ENCODE assay signal across 10 cellular contexts in genomic region chr9:34651286-34651685, GRCh38. TPM values are rescaled to one million over a fixed set of nuclear protein-coding genes. Genes with fewer than 3 reads are reported as not detected.
DNase-seq lines count a peak whose midpoint lies in the region; ATAC-seq and TF ChIP-seq lines count a peak whose summit lies in the region.
"Had no signal": no experiment of that assay in that cellular context is flagged by ENCODE, and none has a peak within 500 bp of the region (broad histone marks: within the 10 kb centered on the region; RNA-seq: fewer than 3 reads in every experiment).

No MANE protein-coding gene starts in this region.

- peak overlapping the region; percentile 29 to 52 for H3K4me3 ChIP-seq in right atrium auricular region
- no peak overlapping the region for H3K4me3 ChIP-seq in esophagus (ENCODE audit: low read depth in 1 of 2, low read length in 2 of 2)
- no peak overlapping the region for H3K4me3 ChIP-seq in naive thymus-derived CD4-positive, alpha-beta T cell (ENCODE audit: low read length)
- H3K4me3 ChIP-seq: BLaER1 had no signal

- WGBS in esophagus, 2 donors, result 34 to 52% methylated on average over 4 of the region's 4 CpGs

- POLR2A ChIA-PET in naive thymus-derived CD4-positive, alpha-beta T cell (lab: Charles Lee), result interaction anchor here (2.3 to 5.9 kb wide), 2 partner anchors 11 to 13 kb away, joined by 11 to 79 read pairs; partner anchors contain the start of genes CCL27 and SIGMAR1

- peaks cover 38 to 67% (median 53%) of the 10 kb centered on the region in 7 donors for H3K4me1 Mint-ChIP-seq in naive thymus-derived CD4-positive, alpha-beta T cell

- peak overlapping the region in 6 of 9 donors; percentile 6 to 85 (median 74) for H3K27ac Mint-ChIP-seq in naive thymus-derived CD4-positive, alpha-beta T cell

- TF ChIP-seq CTCF in right atrium auricular region (IDR thresholded peaks at IDR 0.05), result no peak

- peaks cover 6 to 27% (median 9%) of the 10 kb centered on the region in 5 donors for H3K36me3 Mint-ChIP-seq in naive thymus-derived CD4-positive, alpha-beta T cell

- H3K27ac ChIP-seq in right atrium auricular region (peak overlapping the region; percentile 85 to 93), esophagus (ENCODE audit: low read depth in 2 of 2, low read length in 1 of 2) (peak overlapping the region; percentile 74 to 81)
- no peak overlapping the region for H3K27ac ChIP-seq in naive thymus-derived CD4-positive, alpha-beta T cell (ENCODE audit: low read depth, low read length)
- H3K27ac ChIP-seq: BLaER1 had no signal

- intact Hi-C loops in Right ventricle myocardium superior (cut with DNase I), result no loop called here
- intact Hi-C loops in naive thymus-derived CD4-positive, alpha-beta T cell (cut with micrococcal nuclease), result no loop called here

- no peak overlapping the region for H3K4me3 Mint-ChIP-seq in naive thymus-derived CD4-positive, alpha-beta T cell
- H3K4me3 Mint-ChIP-seq: activated T-cell treated with anti-CD3 and anti-CD28 coated beads, Interleukin-2, amount 50 U/mL, for 4 hours had no signal

- H3K4me1 ChIP-seq in right atrium auricular region, result peaks cover 0 to 78% of the 10 kb centered on the region in 2 donors
- H3K4me1 ChIP-seq in esophagus (ENCODE audit: control insufficient read depth in 2 of 2, insufficient read depth in 2 of 2, low read length in 1 of 2), result peaks cover 10 to 38% of the 10 kb centered on the region in 2 donors
- H3K4me1 ChIP-seq in naive thymus-derived CD4-positive, alpha-beta T cell (ENCODE audit: control insufficient read depth in 2 of 2, insufficient read depth in 2 of 2, low read length in 2 of 2), result peaks cover 19 to 33% of the 10 kb centered on the region in 2 donors

- H3K36me3 ChIP-seq in right atrium auricular region (peaks cover 20% of the 10 kb centered on the region), esophagus (ENCODE audit: control insufficient read depth in 2 of 2, insufficient read depth in 2 of 2, low read length in 1 of 2) (peaks cover 0 to 16% of the 10 kb centered on the region in 2 donors)
- H3K36me3 ChIP-seq in naive thymus-derived CD4-positive, alpha-beta T cell (ENCODE audit: control insufficient read depth in 2 of 3, insufficient read depth in 3 of 3, low read length in 3 of 3), result peaks cover 13 to 42% (median 15%) of the 10 kb centered on the region in 3 experiments

- CTCF ChIA-PET in naive thymus-derived CD4-positive, alpha-beta T cell (lab: Charles Lee), result interaction anchor here (1.7 to 7.2 kb wide), 2 partner anchors 12 to 17 kb away, joined by 3 to 50 read pairs; partner anchors contain the start of gene CCL27

- no peak for DNase-seq in right atrium auricular region (ENCODE audit: low spot score)
- no peak for DNase-seq in Right ventricle myocardium superior
- no peak for DNase-seq in naive thymus-derived CD4-positive, alpha-beta T cell
- DNase-seq in HUDEP-2 (lab: John Stamatoyannopoulos, UW; ENCODE audit: unreplicated experiment in 76 of 76), result no peak
- no peak for DNase-seq in NAMALWA (ENCODE audit: low spot score)
- no peak for DNase-seq in DMS53 (lab: John Stamatoyannopoulos, UW)
- DNase-seq in activated CD4-positive, alpha-beta T cell treated with anti-CD3 and anti-CD28 coated beads for 48 hours, result no peak

- H3K27me3 ChIP-seq in right atrium auricular region (no peaks in the 10 kb centered on the region), esophagus (ENCODE audit: control insufficient read depth in 1 of 2, insufficient read depth in 2 of 2, low read length in 2 of 2) (no peaks in the 10 kb centered on the region)
- H3K27me3 ChIP-seq in naive thymus-derived CD4-positive, alpha-beta T cell (ENCODE audit: control insufficient read depth in 2 of 2, insufficient read depth in 2 of 2, low read length in 2 of 2), result no peaks in the 10 kb centered on the region
- H3K27me3 ChIP-seq: BLaER1 had no signal

- ATAC-seq in Right ventricle myocardium superior (ENCODE audit: poor library complexity), result no peak
- no peak for ATAC-seq in naive thymus-derived CD4-positive, alpha-beta T cell

- H3K9me3 ChIP-seq in right atrium auricular region (no peaks in the 10 kb centered on the region), esophagus (ENCODE audit: control insufficient read depth in 2 of 2, insufficient read depth in 1 of 2, low read depth in 1 of 2, low read length in 1 of 2) (no peaks in the 10 kb centered on the region)
- no peaks in the 10 kb centered on the region for H3K9me3 ChIP-seq in naive thymus-derived CD4-positive, alpha-beta T cell (ENCODE audit: control insufficient read depth in 2 of 3, low read length in 3 of 3)
- H3K9me3 ChIP-seq: BLaER1 had no signal

- no peaks in the 10 kb centered on the region for H3K9me3 Mint-ChIP-seq in naive thymus-derived CD4-positive, alpha-beta T cell
- H3K9me3 Mint-ChIP-seq: activated T-cell treated with anti-CD3 and anti-CD28 coated beads, Interleukin-2, amount 50 U/mL, for 4 hours had no signal

- H3K27me3 Mint-ChIP-seq in naive thymus-derived CD4-positive, alpha-beta T cell, result no peaks in the 10 kb centered on the region

RNA-seq across cellular contexts. Expression of gene IL11RA, which starts 0.7 kb away (rescaled TPM):
- total RNA-seq in right atrium auricular region, result 100 to 1,000 TPM in 1 of 2 donors, 10 to 100 TPM in 1; 58.2 to 108 TPM
- 48.8 TPM for total RNA-seq in Right ventricle myocardium superior
- polyA plus RNA-seq in esophagus, result 10 to 100 TPM in 1 of 2 donors, 1 to 10 TPM in 1; 7.1 to 10.7 TPM
- 100 to 1,000 TPM in 4 of 5 experiments, 10 to 100 TPM in 1; 81.7 to 185 (median 144) TPM for total RNA-seq in naive thymus-derived CD4-positive, alpha-beta T cell
- 1 to 10 TPM; 8.5 to 8.6 TPM for polyA plus RNA-seq in naive thymus-derived CD4-positive, alpha-beta T cell

RNA-seq across cellular contexts. Expression of gene GALT, which starts 4.8 kb away (rescaled TPM):
- total RNA-seq in right atrium auricular region, result 10 to 100 TPM; 30.9 to 35.0 TPM
- total RNA-seq in Right ventricle myocardium superior, result 53.8 TPM
- polyA plus RNA-seq in esophagus, result 10 to 100 TPM; 16.6 to 27.3 TPM
- total RNA-seq in naive thymus-derived CD4-positive, alpha-beta T cell, result 100 to 1,000 TPM; 126 to 217 (median 162) TPM
- polyA plus RNA-seq in naive thymus-derived CD4-positive, alpha-beta T cell, result 10 to 100 TPM; 57.6 to 59.1 TPM

RNA-seq across cellular contexts. Expression of gene CCL27, which starts 11.2 kb away (rescaled TPM):
- total RNA-seq in right atrium auricular region (not detected), Right ventricle myocardium superior (not detected)
- under 1 TPM; 0.16 to 0.58 TPM for polyA plus RNA-seq in esophagus
- not detected for total RNA-seq in naive thymus-derived CD4-positive, alpha-beta T cell
- polyA plus RNA-seq in naive thymus-derived CD4-positive, alpha-beta T cell, result not detected

RNA-seq across cellular contexts. Expression of gene SIGMAR1, which starts 13.7 kb away (rescaled TPM):
- 10 to 100 TPM; 52.2 to 70.7 TPM for total RNA-seq in right atrium auricular region
- total RNA-seq in Right ventricle myocardium superior, result 22.2 TPM
- polyA plus RNA-seq in esophagus, result 10 to 100 TPM; 42.1 to 68.5 TPM
- 10 to 100 TPM; 20.7 to 63.8 (median 46.0) TPM for total RNA-seq in naive thymus-derived CD4-positive, alpha-beta T cell
- 100 to 1,000 TPM in 1 of 2 donors, 10 to 100 TPM in 1; 93.5 to 102 TPM for polyA plus RNA-seq in naive thymus-derived CD4-positive, alpha-beta T cell

RNA-seq across cellular contexts. Expression of gene ARID3C, which starts 22.4 kb away (rescaled TPM):
- total RNA-seq in right atrium auricular region (not detected), Right ventricle myocardium superior (not detected)
- polyA plus RNA-seq in esophagus, result not detected
- under 1 TPM in 2 of 5 experiments, not detected in 3; 0.27 to 0.36 TPM for total RNA-seq in naive thymus-derived CD4-positive, alpha-beta T cell
- not detected for polyA plus RNA-seq in naive thymus-derived CD4-positive, alpha-beta T cell
- total RNA-seq: activated T-cell treated with anti-CD3 and anti-CD28 coated beads, Interleukin-2, amount 50 U/mL, for 4 hours had no signal

Comparison
In these comparisons a context has a peak if more than half of its experiments do, and no peak if none do; other contexts are left out.
1. H3K4me3 ChIP-seq: peak in right atrium auricular region (2 of 2); none in esophagus (0 of 2) and naive thymus-derived CD4-positive, alpha-beta T cell (single experiment).